Comparison of ENCODE assay signal across 13 cellular contexts in the genomic region with DNA sequence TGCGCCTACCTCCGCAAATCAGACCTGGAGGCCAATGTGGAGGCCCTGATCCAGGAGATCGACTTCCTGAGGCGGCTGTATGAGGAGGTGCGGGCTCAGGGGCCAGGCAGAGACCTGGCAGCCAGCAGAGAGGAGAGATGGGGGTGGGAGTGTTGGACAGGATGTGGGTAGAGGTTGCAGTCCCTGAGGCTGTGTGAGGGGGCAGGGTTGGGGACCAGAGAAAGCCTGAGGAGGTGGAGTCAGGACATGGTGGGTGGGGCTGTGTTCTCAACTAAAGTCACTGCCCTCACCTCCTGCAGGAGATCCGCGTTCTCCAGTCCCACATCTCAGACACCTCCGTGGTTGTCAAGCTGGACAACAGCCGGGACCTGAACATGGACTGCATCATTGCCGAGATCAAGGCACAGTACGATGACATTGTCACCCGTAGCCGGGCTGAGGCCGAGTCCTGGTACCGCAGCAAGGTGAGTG. TPM values are rescaled to one million over a fixed set of nuclear protein-coding genes. Genes with fewer than 3 reads are reported as not detected.
DNase-seq lines count a peak whose midpoint lies in the region; ATAC-seq, FAIRE-seq and TF ChIP-seq lines count a peak whose summit lies in the region.
"Not testable (repeated sequence)": the region's sequence is repeated elsewhere in the genome, so short reads cannot be mapped to it uniquely, and the experiment has no call there.
"Had no signal": no experiment of that assay in that cellular context is flagged by ENCODE, and none has a peak within 500 bp of the region (broad histone marks: within the 10 kb centered on the region; RNA-seq: fewer than 3 reads in every experiment).

No MANE protein-coding gene starts in this region.

- not testable (repeated sequence) for H3K4me3 ChIP-seq in KMS-11 (IDR thresholded peaks at IDR 0.05; ENCODE audit: insufficient read depth, low read depth, low read length); breast epithelium

- TF ChIP-seq CTCF in KMS-11 (conservative IDR thresholded peaks at IDR 0.05; ENCODE audit: low read depth, low read length); WTC11 (IDR thresholded peaks at IDR 0.05); breast epithelium (IDR thresholded peaks at IDR 0.05): not testable (repeated sequence)

- not testable (repeated sequence) for H3K36me3 ChIP-seq in KMS-11 (ENCODE audit: insufficient read depth); breast epithelium

- not testable (repeated sequence) for H3K9me3 Mint-ChIP-seq in WTC11

- not testable (repeated sequence) for H3K79me2 ChIP-seq in KMS-11 (ENCODE audit: insufficient read depth, low read depth)

- H3K4me3 Mint-ChIP-seq in WTC11: not testable (repeated sequence)

- H3K9me3 ChIP-seq in breast epithelium: not testable (repeated sequence)

- H3K27ac Mint-ChIP-seq in WTC11: not testable (repeated sequence)

- peak; percentile 21 for DNase-seq in EL
- DNase-seq in GM19239 (ENCODE audit: insufficient read length, low spot score): not testable (repeated sequence)
- DNase-seq in WTC11 (ENCODE audit: low spot score): peak; percentile 40
- peak; percentile 43 to 45 for DNase-seq in breast epithelium (ENCODE audit: low spot score in 2 of 2)
- peak; percentile 52 for DNase-seq in stimulated activated CD8-positive, alpha-beta memory T cell treated with anti-CD3 and anti-CD28 coated beads, Interleukin-4, amount 100 ng/mL, for 48 hours

- ATAC-seq in GM21723 (IDR thresholded peaks at IDR 0.05; ENCODE audit: unreplicated experiment) (peak; percentile 87), HG03064 (IDR thresholded peaks at IDR 0.05; ENCODE audit: low read depth, unreplicated experiment) (peak; percentile 78), WTC11 (peak; percentile 69)

- POLR2A ChIA-PET in WTC11 (lab: Charles Lee): not testable (repeated sequence)

- H3K27me3 ChIP-seq in KMS-11 (ENCODE audit: insufficient read depth, low read depth); breast epithelium: not testable (repeated sequence)

- H3K27me3 Mint-ChIP-seq in WTC11 (ENCODE audit: low read depth): peaks cover 43% of the 10 kb centered on the region

- FAIRE-seq in GM19239 (lab: Jason Lieb, UNC): peak; percentile 88

- peaks cover 21% of the 10 kb centered on the region for H3K4me1 ChIP-seq in KMS-11 (ENCODE audit: low read depth, poor library complexity, severe bottlenecking)
- H3K4me1 ChIP-seq in breast epithelium: not testable (repeated sequence)

- not testable (repeated sequence) for H3K36me3 Mint-ChIP-seq in WTC11

- CTCF ChIA-PET in WTC11 (lab: Charles Lee): interaction anchor here (0.6 to 1.0 kb wide), 2 partner anchors 23 to 26 kb away, joined by 3 read pairs; no protein-coding TSS in a partner anchor

- not testable (repeated sequence) for TF ChIP-seq POLR2A in breast epithelium (IDR thresholded peaks at IDR 0.05)

- intact Hi-C loops in breast epithelium (cut with DNase I; ENCODE audit: low total_unique reads): not testable (repeated sequence)

- not testable (repeated sequence) for H3K9ac ChIP-seq in KMS-11

- H3K27ac ChIP-seq in KMS-11, breast epithelium: not testable (repeated sequence)

- not testable (repeated sequence) for H4K20me1 ChIP-seq in KMS-11 (ENCODE audit: insufficient read depth)

- peak overlapping the region; percentile 56 for H3K4me2 ChIP-seq in KMS-11

- H3K4me1 Mint-ChIP-seq in WTC11: peaks cover 17% of the 10 kb centered on the region

- H2AFZ ChIP-seq in KMS-11 (ENCODE audit: low read depth): peak overlapping the region; percentile 35; the same call in 1 of the 2 replicates

RNA-seq across cellular contexts. Expression of a gene that starts 13.6 kb away (rescaled TPM):
- total RNA-seq in WTC11 (2021) (0.21 to 0.70 TPM (median 0.34 TPM) in 3 replicates), breast epithelium (10 to 100 TPM in 1 of 3 donors, 1 to 10 TPM in 1, not detected in 1; 3.6 to 29.9 TPM)
- total RNA-seq: heart right ventricle, left colon, uterus had no signal

RNA-seq across cellular contexts. Expression of a gene that starts 16.2 kb away (rescaled TPM):
- total RNA-seq in WTC11 (2021) (not detected in 3 replicates), breast epithelium (under 1 TPM in 2 of 3 donors, not detected in 1; 0.33 to 0.59 TPM)
- total RNA-seq: esophagus muscularis mucosa, heart right ventricle, left colon, myocyte had no signal

RNA-seq across cellular contexts. Expression of a gene that starts 30.5 kb away (rescaled TPM):
- total RNA-seq in WTC11 (2021) (0.11 to 0.18 TPM in 2 of 3 replicates, not detected in the other), breast epithelium (1 to 10 TPM in 1 of 3 donors, under 1 TPM in 1, not detected in 1; 0.66 to 2.2 TPM)
